In genomic region chr7:45457591-45457990, GRCh38 we compare ENCODE assay signal across 15 cellular contexts.
DNase-seq lines count a peak whose midpoint lies in the region; ATAC-seq and TF ChIP-seq lines count a peak whose summit lies in the region.
"Had no signal": no experiment of that assay in that cellular context is flagged by ENCODE, and none has a peak within 500 bp of the region (broad histone marks: within the 10 kb centered on the region; RNA-seq: fewer than 3 reads in every experiment).

No MANE protein-coding gene starts in this region.

- H3K4me3 ChIP-seq in DND-41 (ENCODE audit: low read depth in 1 of 2, low read length in 2 of 2) (no peak overlapping the region), neuronal stem cell (ENCODE audit: low read length in 2 of 2) (no peak overlapping the region)
- H3K4me3 ChIP-seq: coronary artery, gastrocnemius medialis, left lung, smooth muscle cell, thoracic aorta had no signal

- H3K4me2 ChIP-seq in DND-41 (ENCODE audit: insufficient read depth, low read length) (no peak overlapping the region), neuronal stem cell (ENCODE audit: insufficient read depth, low read length, poor library complexity, severe bottlenecking) (no peak overlapping the region)
- H3K4me2 ChIP-seq: smooth muscle cell had no signal

- no peak overlapping the region for H4K8ac ChIP-seq in neuronal stem cell (ENCODE audit: low read depth, low read length)

- H3K36me3 Mint-ChIP-seq in endothelial cell (ENCODE audit: low read depth, unreplicated experiment), result no peaks in the 10 kb centered on the region

- H3K23ac ChIP-seq in neuronal stem cell (ENCODE audit: low read depth, low read length, poor library complexity), result no peak overlapping the region

- no peaks in the 10 kb centered on the region for H3K79me2 ChIP-seq in DND-41 (ENCODE audit: insufficient read depth, low read length)
- H3K79me2 ChIP-seq: parathyroid adenoma had no signal

- peak; percentile 9 for DNase-seq in DND-41
- DNase-seq in NCI-H146 treated with DMSO at 0.1 percent for 48 hours (lab: John Stamatoyannopoulos, UW; ENCODE audit: unreplicated experiment), result peak; percentile 92
- DNase-seq in NCI-H524 treated with DMSO at 0.1 percent for 48 hours (lab: John Stamatoyannopoulos, UW), result peak; percentile 84
- DNase-seq in neuronal stem cell (ENCODE audit: low spot score), result no peak
- no peak for DNase-seq in endothelial cell (ENCODE audit: low spot score)
- no peak for DNase-seq in AG08396 (ENCODE audit: low spot score)
- DNase-seq: activated naive CD4-positive, alpha-beta T cell treated with anti-CD3 and anti-CD28 coated beads for 36 hours; gastrocnemius medialis; left lung had no signal

- H3K9me3 ChIP-seq in DND-41 (ENCODE audit: insufficient read depth, low read length, severe bottlenecking) (no peaks in the 10 kb centered on the region), neuronal stem cell (replicated peaks in 1 of 2; ENCODE audit: control insufficient read depth in 2 of 2, insufficient read depth in 1 of 2, low read depth in 1 of 2, low read length in 2 of 2) (no peaks in the 10 kb centered on the region)
- H3K9me3 ChIP-seq: gastrocnemius medialis, left lung, thoracic aorta had no signal

- no peak overlapping the region for H2AK5ac ChIP-seq in neuronal stem cell (ENCODE audit: low read depth, low read length)

- H3K9ac ChIP-seq in DND-41 (ENCODE audit: low read depth, low read length) (no peak overlapping the region), neuronal stem cell (ENCODE audit: low read depth, low read length, poor library complexity) (no peak overlapping the region)
- H3K9ac ChIP-seq: parathyroid adenoma had no signal

- H3K4me1 ChIP-seq in DND-41 (ENCODE audit: insufficient read depth, low read length), result no peaks in the 10 kb centered on the region
- no peaks in the 10 kb centered on the region for H3K4me1 ChIP-seq in neuronal stem cell (ENCODE audit: control insufficient read depth in 2 of 2, insufficient read depth in 1 of 2, low read depth in 1 of 2, low read length in 2 of 2)
- H3K4me1 ChIP-seq: gastrocnemius medialis, left lung, parathyroid adenoma had no signal

- H4K20me1 ChIP-seq in DND-41 (ENCODE audit: insufficient read depth, low read length), result 0 out of 2 replicates have a peak, but pooled peaks cover 3% of the 10 kb centered on the region

- H2BK5ac ChIP-seq in neuronal stem cell (ENCODE audit: low read length), result no peak overlapping the region

- no CpG with 5 or more reads among the region's 3 CpGs for WGBS in neuronal stem cell (ENCODE audit: extremely low coverage in 2 of 2, insufficient read length in 2 of 2, insufficient replicate concordance in 1 of 2), 2 donors

- no peaks in the 10 kb centered on the region for H3K36me3 ChIP-seq in DND-41 (ENCODE audit: insufficient read depth, low read length)
- no peaks in the 10 kb centered on the region for H3K36me3 ChIP-seq in neuronal stem cell (replicated peaks in 1 of 2; ENCODE audit: control insufficient read depth in 2 of 2, insufficient read depth in 2 of 2, low read length in 2 of 2)
- H3K36me3 ChIP-seq: gastrocnemius medialis, left lung, thoracic aorta had no signal

- no peak overlapping the region for H3K4me3 Mint-ChIP-seq in endothelial cell (ENCODE audit: unreplicated experiment)
- H3K4me3 Mint-ChIP-seq: activated naive CD4-positive, alpha-beta T cell treated with anti-CD3 and anti-CD28 coated beads for 36 hours had no signal

- H3K18ac ChIP-seq in neuronal stem cell (ENCODE audit: low read length), result peak overlapping the region; percentile 27

- no peak overlapping the region for H3K14ac ChIP-seq in neuronal stem cell (ENCODE audit: low read length)

- H3K27me3 Mint-ChIP-seq in endothelial cell (ENCODE audit: unreplicated experiment), result no peaks in the 10 kb centered on the region

- H3K27me3 ChIP-seq in DND-41 (ENCODE audit: insufficient read depth, low read length, poor library complexity), result peaks cover 4% of the 10 kb centered on the region
- no peaks in the 10 kb centered on the region for H3K27me3 ChIP-seq in neuronal stem cell (ENCODE audit: control insufficient read depth in 3 of 3, insufficient read depth in 3 of 3, low read depth in 1 of 3, low read length in 3 of 3)
- H3K27me3 ChIP-seq: gastrocnemius medialis, left lung had no signal

- H3K27ac Mint-ChIP-seq in endothelial cell (ENCODE audit: unreplicated experiment), result no peak overlapping the region
- H3K27ac Mint-ChIP-seq: activated naive CD4-positive, alpha-beta T cell treated with anti-CD3 and anti-CD28 coated beads for 36 hours had no signal

- no peak for TF ChIP-seq CTCF in DND-41 (IDR thresholded peaks at IDR 0.05; ENCODE audit: borderline replicate concordance, extremely low read depth, low read length, poor library complexity, severe bottlenecking)
- TF ChIP-seq CTCF in endothelial cell (IDR thresholded peaks at IDR 0.05; ENCODE audit: unreplicated experiment), result no peak

- H2AFZ ChIP-seq in DND-41 (ENCODE audit: low read depth, low read length) (no peak overlapping the region), neuronal stem cell (ENCODE audit: low read length) (peak overlapping the region; percentile 27)
- H2AFZ ChIP-seq: parathyroid adenoma had no signal

- H3K27ac ChIP-seq in DND-41 (ENCODE audit: low read length) (no peak overlapping the region), neuronal stem cell (replicated peaks; ENCODE audit: low read length) (no peak overlapping the region)
- H3K27ac ChIP-seq: C4-2B, coronary artery, gastrocnemius medialis, left lung, parathyroid adenoma, thoracic aorta had no signal

- H3K4ac ChIP-seq in neuronal stem cell (ENCODE audit: low read length), result no peak overlapping the region

- H3K79me1 ChIP-seq in neuronal stem cell (ENCODE audit: low read depth, low read length), result peaks cover 2% of the 10 kb centered on the region

- no peak for ATAC-seq in DND-41 (ENCODE audit: insufficient read depth, low read depth)
- no peak for ATAC-seq in GM18873 (IDR thresholded peaks at IDR 0.05; ENCODE audit: low FRiP score, unreplicated experiment)
- ATAC-seq: gastrocnemius medialis, left lung had no signal

- H2BK12ac ChIP-seq in neuronal stem cell (ENCODE audit: low read length), result no peak overlapping the region

- H3K4me1 Mint-ChIP-seq in endothelial cell (ENCODE audit: unreplicated experiment), result no peaks in the 10 kb centered on the region

- H2BK120ac ChIP-seq in neuronal stem cell (ENCODE audit: low read depth, low read length), result no peak overlapping the region

- no peak overlapping the region for H4K91ac ChIP-seq in neuronal stem cell (ENCODE audit: low read depth, low read length, poor library complexity)

- no peak overlapping the region for H2BK15ac ChIP-seq in neuronal stem cell (ENCODE audit: low read length)

- H3K9me3 Mint-ChIP-seq in endothelial cell (ENCODE audit: unreplicated experiment), result no peaks in the 10 kb centered on the region
- H3K9me3 Mint-ChIP-seq: activated naive CD4-positive, alpha-beta T cell treated with anti-CD3 and anti-CD28 coated beads for 36 hours had no signal

Comparison
In these comparisons a context has a peak if more than half of its experiments do, and no peak if none do; other contexts are left out.
1. DNase-seq: peak in DND-41 (single experiment), NCI-H146 treated with DMSO at 0.1 percent for 48 hours (single experiment) and NCI-H524 treated with DMSO at 0.1 percent for 48 hours (single experiment); none in neuronal stem cell (single experiment), endothelial cell (single experiment) and AG08396 (single experiment).